In genomic region chr14:90126260-90126659, GRCh38 we compare ENCODE assay signal across 31 cellular contexts.
"Had no signal": no experiment of that assay in that cellular context is flagged by ENCODE, and none has a peak within 500 bp of the region (broad histone marks: within the 10 kb centered on the region; RNA-seq: fewer than 3 reads in every experiment).

No MANE protein-coding gene starts in this region.

- H3K36me3 Mint-ChIP-seq: natural killer cell; neural progenitor cell; stimulated activated memory B cell treated with anti-CD40 and anti-IgM and Interleukin-4, amounts not matched to agents 10 μg/mL and 1 μg/mL and 100 μg/mL, for 72 hours; type B pancreatic cell had no signal

- H3K4me1 Mint-ChIP-seq: natural killer cell; nephron; stimulated activated memory B cell treated with anti-CD40 and anti-IgM and Interleukin-4, amounts not matched to agents 10 μg/mL and 1 μg/mL and 100 μg/mL, for 72 hours; stimulated activated naive CD8-positive, alpha-beta T cell treated with anti-CD3 and anti-CD28 coated beads, Interleukin-15, amount 100 ng/mL, for 72 hours had no signal

- H3K27ac ChIP-seq: neural progenitor cell, ovary, parathyroid adenoma, psoas muscle, skin epidermis, spleen, suprapubic skin, testis, tibial artery, transverse colon, upper lobe of right lung, uterus had no signal

- DNase-seq: natural killer cell; occipital lobe; ovary; posterior cingulate gyrus; psoas muscle; right cardiac atrium; spleen; stimulated activated CD4-positive, alpha-beta T cell treated with anti-CD3 and anti-CD28 coated beads, Interleukin-12 subunit alpha, Interleukin-12 subunit beta, amount 100 ng/mL, for 4 hours; stimulated activated CD4-positive, alpha-beta T cell treated with anti-CD3 and anti-CD28 coated beads, Interleukin-1b, Interleukin-23, amount 100 ng/mL, for 48 hours; stimulated activated CD4-positive, alpha-beta T cell treated with anti-CD3 and anti-CD28 coated beads, Interleukin-4, amount 100 ng/mL, for 1 hour; stimulated activated CD4-positive, alpha-beta T cell treated with anti-CD3 and anti-CD28 coated beads, Interleukin-4, amount 100 ng/mL, for 4 hours; stimulated activated CD8-positive, alpha-beta memory T cell treated with anti-CD3 and anti-CD28 coated beads, Interleukin-4, amount 100 ng/mL, for 48 hours; stimulated activated naive CD4-positive, alpha-beta T cell; stimulated activated naive CD8-positive, alpha-beta T cell treated with anti-CD3 and anti-CD28 coated beads, Interleukin-15, amount 100 ng/mL, for 72 hours; stimulated activated naive CD8-positive, alpha-beta T cell treated with anti-CD3 and anti-CD28 coated beads, Interleukin-15, Interleukin-2, amounts not matched to agents 100 U/mL and 50 U/mL, for 24 hours; substantia nigra; testis; tibial artery; transverse colon; upper lobe of right lung; uterus had no signal

- H3K4me3 Mint-ChIP-seq: natural killer cell; nephron; neural progenitor cell; stimulated activated memory B cell treated with anti-CD40 and anti-IgM and Interleukin-4, amounts not matched to agents 10 μg/mL and 1 μg/mL and 100 μg/mL, for 72 hours; stimulated activated naive CD8-positive, alpha-beta T cell treated with anti-CD3 and anti-CD28 coated beads, Interleukin-15, amount 100 ng/mL, for 72 hours; type B pancreatic cell had no signal

- H3K36me3 ChIP-seq: neural progenitor cell, ovary, spleen, suprapubic skin, tibial artery, transverse colon, upper lobe of right lung, uterus had no signal

- H3K9ac ChIP-seq: neural progenitor cell, parathyroid adenoma had no signal

- H3K27me3 Mint-ChIP-seq: progenitor cell of endocrine pancreas, type B pancreatic cell had no signal

- H3K9me3 ChIP-seq: ovary, psoas muscle, spleen, suprapubic skin, testis, tibial artery, transverse colon, upper lobe of right lung, uterus had no signal

- H3K4me3 ChIP-seq: neural progenitor cell, ovary, psoas muscle, skin epidermis, smooth muscle cell, spleen, suprapubic skin, testis, tibial artery, transverse colon, upper lobe of right lung, uterus had no signal

- ATAC-seq: natural killer cell; psoas muscle; right cardiac atrium; sciatic nerve; stimulated activated memory B cell treated with anti-CD40 and anti-IgM and Interleukin-4, amounts not matched to agents 10 μg/mL and 1 μg/mL and 100 μg/mL, for 72 hours; stimulated activated naive CD8-positive, alpha-beta T cell treated with anti-CD3 and anti-CD28 coated beads, Interleukin-15, amount 100 ng/mL, for 72 hours; stimulated activated naive CD8-positive, alpha-beta T cell treated with anti-CD3 and anti-CD28 coated beads, Interleukin-15, Interleukin-2, amounts not matched to agents 100 U/mL and 50 U/mL, for 24 hours; upper lobe of right lung had no signal

- H3K4me1 ChIP-seq: neural progenitor cell, parathyroid adenoma, psoas muscle, spleen, suprapubic skin, tibial artery, transverse colon, upper lobe of right lung, uterus had no signal

- H2AFZ ChIP-seq: neural progenitor cell, parathyroid adenoma had no signal

- H3K4me2 ChIP-seq: neural progenitor cell, smooth muscle cell had no signal

- H3K27ac Mint-ChIP-seq: natural killer cell; nephron; neural progenitor cell; progenitor cell of endocrine pancreas; stimulated activated memory B cell treated with anti-CD40 and anti-IgM and Interleukin-4, amounts not matched to agents 10 μg/mL and 1 μg/mL and 100 μg/mL, for 72 hours; stimulated activated naive CD8-positive, alpha-beta T cell treated with anti-CD3 and anti-CD28 coated beads, Interleukin-15, amount 100 ng/mL, for 72 hours; type B pancreatic cell had no signal

- H3K27me3 ChIP-seq: neural progenitor cell, ovary, testis, transverse colon, upper lobe of right lung, uterus had no signal

- H3K79me2 ChIP-seq: parathyroid adenoma had no signal

- H3K9me3 Mint-ChIP-seq: natural killer cell; neural progenitor cell; stimulated activated memory B cell treated with anti-CD40 and anti-IgM and Interleukin-4, amounts not matched to agents 10 μg/mL and 1 μg/mL and 100 μg/mL, for 72 hours; stimulated activated naive CD8-positive, alpha-beta T cell treated with anti-CD3 and anti-CD28 coated beads, Interleukin-15, amount 100 ng/mL, for 72 hours had no signal
